In genomic region chr12:69639400-69640016, GRCh38 we compare ENCODE assay signal across 9 cellular contexts. TPM values are rescaled to one million over a fixed set of nuclear protein-coding genes. Genes with fewer than 3 reads are reported as not detected.
DNase-seq lines count a peak whose midpoint lies in the region; ATAC-seq and TF ChIP-seq lines count a peak whose summit lies in the region.
"Had no signal": no experiment of that assay in that cellular context is flagged by ENCODE, and none has a peak within 500 bp of the region (broad histone marks: within the 10 kb centered on the region; RNA-seq: fewer than 3 reads in every experiment).

No MANE protein-coding gene starts in this region.

- ATAC-seq in T-cell (replicated peaks in 1 of 4) (peak; percentile 63 to 71 (median 66)), right cardiac atrium (peak; percentile 81 to 83)

- CTCF ChIA-PET in T-cell (lab: Charles Lee), result interaction anchor here (0.6 to 3.4 kb wide), 22 partner anchors 8 to 709 kb away, joined by 3 to 24 read pairs (median 4); no protein-coding TSS in a partner anchor

- no peak overlapping the region for H3K4me3 Mint-ChIP-seq in T-cell
- H3K4me3 Mint-ChIP-seq: natural killer cell treated with Interleukin-12 subunit alpha and Interleukin-12 subunit beta and Interleukin-15 and Interleukin-18, amount 100 ng/mL, for 72 hours had no signal

- H3K27me3 ChIP-seq in adrenal gland, result no peaks in the 10 kb centered on the region
- H3K27me3 ChIP-seq in right cardiac atrium (ENCODE audit: control insufficient read depth, insufficient read depth), result no peaks in the 10 kb centered on the region
- H3K27me3 ChIP-seq in smooth muscle cell (ENCODE audit: low read depth), result no peaks in the 10 kb centered on the region

- intact Hi-C loops in adrenal gland (cut with DNase I), result no loop called here
- intact Hi-C loops in right cardiac atrium (cut with DNase I), result loop anchor here in 1 of 4 donors (10.0 kb wide), 1 partner anchor 255 kb away; no protein-coding TSS in a partner anchor

- H3K4me1 ChIP-seq in adrenal gland (replicated peaks in 1 of 2), result no peaks in the 10 kb centered on the region
- H3K4me1 ChIP-seq in right cardiac atrium (ENCODE audit: control insufficient read depth, insufficient read depth, low read length), result no peaks in the 10 kb centered on the region
- H3K4me1 ChIP-seq in smooth muscle cell (ENCODE audit: low read depth), result no peaks in the 10 kb centered on the region

- WGBS in adrenal gland, 4 donors, result 29 to 38% (median 32%) methylated on average over 10 to 12 of the region's 12 CpGs
- WGBS in right cardiac atrium, result 27% methylated on average over 12 of the region's 12 CpGs
- 23% methylated on average over 12 of the region's 12 CpGs for WGBS in smooth muscle cell (ENCODE audit: low lambda C conversion rate)

- H3F3A ChIP-seq in smooth muscle cell (ENCODE audit: low read depth), result no peaks in the 10 kb centered on the region

- no peaks in the 10 kb centered on the region for H4K20me1 ChIP-seq in smooth muscle cell (ENCODE audit: low read depth)

- DNase-seq in GM12864 (ENCODE audit: low read depth) (peak; percentile 31), GOT3 (lab: John Stamatoyannopoulos, UW) (peak; percentile 96), LNCaP clone FGC (ENCODE audit: low read depth) (peak; percentile 14), T-cell (peak; percentile 7 to 56 (median 43)), adrenal gland (peak; percentile 56 to 86 (median 67)), right cardiac atrium (peak; percentile 63 to 85 (median 85)), smooth muscle cell (lab: John Stamatoyannopoulos, UW; ENCODE audit: unreplicated experiment) (no peak), DMS79 treated with DMSO at 0.1 percent for 48 hours (lab: John Stamatoyannopoulos, UW) (no peak)

- H3K79me2 ChIP-seq in smooth muscle cell (ENCODE audit: low read depth), result no peaks in the 10 kb centered on the region

- H3K27ac Mint-ChIP-seq in T-cell, result no peak overlapping the region
- H3K27ac Mint-ChIP-seq: natural killer cell treated with Interleukin-12 subunit alpha and Interleukin-12 subunit beta and Interleukin-15 and Interleukin-18, amount 100 ng/mL, for 72 hours had no signal

- H2AFZ ChIP-seq in smooth muscle cell (ENCODE audit: low read depth), result peak overlapping the region; percentile 89

- H3K36me3 ChIP-seq in adrenal gland (replicated peaks in 1 of 2) (no peaks in the 10 kb centered on the region), smooth muscle cell (ENCODE audit: low read depth) (no peaks in the 10 kb centered on the region)

- peaks cover 0 to 2% of the 10 kb centered on the region in 2 donors for H3K27me3 Mint-ChIP-seq in T-cell
- H3K27me3 Mint-ChIP-seq: natural killer cell treated with Interleukin-12 subunit alpha and Interleukin-12 subunit beta and Interleukin-15 and Interleukin-18, amount 100 ng/mL, for 72 hours had no signal

- no peak overlapping the region for H3K27ac ChIP-seq in adrenal gland
- no peak overlapping the region for H3K27ac ChIP-seq in right cardiac atrium (ENCODE audit: low read length)
- H3K27ac ChIP-seq in smooth muscle cell (ENCODE audit: low read depth), result no peak overlapping the region

- no peaks in the 10 kb centered on the region for H3K36me3 Mint-ChIP-seq in T-cell
- H3K36me3 Mint-ChIP-seq: natural killer cell treated with Interleukin-12 subunit alpha and Interleukin-12 subunit beta and Interleukin-15 and Interleukin-18, amount 100 ng/mL, for 72 hours had no signal

- H3K4me1 Mint-ChIP-seq in T-cell, result peaks cover 0 to 2% (median 2%) of the 10 kb centered on the region in 3 donors

- TF ChIP-seq POLR2A in adrenal gland (IDR thresholded peaks at IDR 0.05), result no peak

- peak; percentile 92 for TF ChIP-seq CTCF in GM12864 (IDR thresholded peaks at IDR 0.05; ENCODE audit: low read depth, low read length, missing control alignments)
- peak; percentile 84 for TF ChIP-seq CTCF in LNCaP clone FGC (IDR thresholded peaks at IDR 0.05; ENCODE audit: control insufficient read depth, extremely low read depth, insufficient read depth)
- TF ChIP-seq CTCF in adrenal gland (IDR thresholded peaks at IDR 0.05), result peak; percentile 56 to 81 (median 77)
- peak; percentile 89 for TF ChIP-seq CTCF in smooth muscle cell (IDR thresholded peaks at IDR 0.05; ENCODE audit: borderline replicate concordance, insufficient read depth, poor library complexity, severe bottlenecking)

- H3K9me3 Mint-ChIP-seq in T-cell, result no peaks in the 10 kb centered on the region
- H3K9me3 Mint-ChIP-seq: natural killer cell treated with Interleukin-12 subunit alpha and Interleukin-12 subunit beta and Interleukin-15 and Interleukin-18, amount 100 ng/mL, for 72 hours had no signal

- POLR2A ChIA-PET in T-cell (lab: Charles Lee), result interaction anchor here in 1 of 2 donors (0.6 kb wide), 1 partner anchor 131 kb away, joined by 4 read pairs; no protein-coding TSS in a partner anchor

- no peak overlapping the region for H3K4me2 ChIP-seq in smooth muscle cell

- no peak overlapping the region for H3K9ac ChIP-seq in smooth muscle cell (ENCODE audit: low read depth)

- H3K9me3 ChIP-seq in adrenal gland (replicated peaks in 1 of 3), result no peaks in the 10 kb centered on the region
- no peaks in the 10 kb centered on the region for H3K9me3 ChIP-seq in right cardiac atrium (ENCODE audit: control insufficient read depth, low read length)
- no peaks in the 10 kb centered on the region for H3K9me3 ChIP-seq in smooth muscle cell (replicated peaks; ENCODE audit: low read depth)

- no peak overlapping the region for H3K4me3 ChIP-seq in GM12864 (ENCODE audit: low read depth, low read length)
- H3K4me3 ChIP-seq in LNCaP clone FGC (ENCODE audit: low read depth, low read length), result no peak overlapping the region
- no peak overlapping the region for H3K4me3 ChIP-seq in adrenal gland
- H3K4me3 ChIP-seq in right cardiac atrium (ENCODE audit: low read length), result no peak overlapping the region
- H3K4me3 ChIP-seq in smooth muscle cell, result no peak overlapping the region

RNA-seq across cellular contexts. Expression of gene LRRC10, which starts 28.8 kb away (rescaled TPM):
- not detected for total RNA-seq in T-cell
- not detected for total RNA-seq in adrenal gland
- polyA plus RNA-seq in adrenal gland, result not detected
- 10 to 100 TPM in 3 of 4 donors, 1 to 10 TPM in 1; 3.2 to 22.2 (median 20.4) TPM for total RNA-seq in right cardiac atrium
- polyA plus RNA-seq in right cardiac atrium, result 22.0 TPM
- not detected in 2 replicates for total RNA-seq in smooth muscle cell
- not detected in 2 replicates for polyA plus RNA-seq in smooth muscle cell
- total RNA-seq: natural killer cell treated with Interleukin-12 subunit alpha and Interleukin-12 subunit beta and Interleukin-15 and Interleukin-18, amount 100 ng/mL, for 72 hours had no signal

RNA-seq across cellular contexts. Expression of gene CCT2, which starts 54.2 kb away (rescaled TPM):
- 100 to 1,000 TPM; 108 to 183 (median 111) TPM for total RNA-seq in T-cell
- total RNA-seq in adrenal gland, result 100 to 1,000 TPM in 7 of 8 donors, 10 to 100 TPM in 1; 88.2 to 196 (median 119) TPM
- 100 to 1,000 TPM in 2 of 3 donors, 10 to 100 TPM in 1; 83.5 to 233 (median 102) TPM for polyA plus RNA-seq in adrenal gland
- 100 to 1,000 TPM in 2 of 4 donors, 10 to 100 TPM in 2; 86.2 to 130 (median 98.5) TPM for total RNA-seq in right cardiac atrium
- polyA plus RNA-seq in right cardiac atrium, result 76.9 TPM
- 236 and 280 TPM in 2 replicates for total RNA-seq in smooth muscle cell
- polyA plus RNA-seq in smooth muscle cell, result 151 and 171 TPM in 2 replicates

RNA-seq across cellular contexts. Expression of gene BEST3, which starts 59.6 kb away (rescaled TPM):
- total RNA-seq in T-cell, result not detected
- total RNA-seq in adrenal gland, result 1 to 10 TPM in 7 of 8 donors, under 1 TPM in 1; 0.53 to 2.6 (median 1.3) TPM
- 1 to 10 TPM in 1 of 3 donors, under 1 TPM in 2; 0.27 to 3.3 (median 0.64) TPM for polyA plus RNA-seq in adrenal gland
- total RNA-seq in right cardiac atrium, result under 1 TPM in 1 of 4 donors, not detected in 3; 0.15 TPM
- polyA plus RNA-seq in right cardiac atrium, result not detected
- total RNA-seq in smooth muscle cell, result 0.54 and 4.0 TPM in 2 replicates
- 0.15 TPM in 1 of 2 replicates, not detected in the other for polyA plus RNA-seq in smooth muscle cell
- total RNA-seq: natural killer cell treated with Interleukin-12 subunit alpha and Interleukin-12 subunit beta and Interleukin-15 and Interleukin-18, amount 100 ng/mL, for 72 hours had no signal

Comparison
In these comparisons a context has a peak if more than half of its experiments do, and no peak if none do; other contexts are left out.
1. DNase-seq: peak in GM12864 (single experiment), GOT3 (single experiment), LNCaP clone FGC (single experiment), T-cell (34 of 34), adrenal gland (7 of 7) and right cardiac atrium (3 of 3); none in smooth muscle cell (single experiment) and DMS79 treated with DMSO at 0.1 percent for 48 hours (single experiment).
2. Peak in every context shown above with its lines, with median percentiles within 50 percentile points of each other: CTCF ChIP-seq.